20 cellular contexts compared by ENCODE assay signal in the genomic region with DNA sequence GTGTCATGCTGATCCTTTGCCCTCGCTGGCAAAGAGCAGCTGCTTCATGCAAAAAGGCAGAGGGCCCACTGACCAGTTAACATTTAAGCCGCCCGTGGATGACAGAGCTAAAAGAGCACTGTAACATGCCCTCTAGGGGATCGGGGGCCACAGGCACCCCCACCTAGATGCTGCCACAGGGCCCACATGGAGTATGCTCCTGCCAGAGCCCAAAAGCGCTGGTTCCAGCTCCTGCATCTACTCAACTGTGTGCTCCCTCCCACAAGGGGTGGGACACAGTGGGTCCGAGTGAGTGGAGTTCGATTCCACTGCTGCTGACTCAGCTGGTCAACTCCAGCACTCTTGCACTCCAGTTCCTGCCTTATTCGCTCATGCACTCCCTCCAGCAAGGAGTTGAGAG.
"Had no signal": no experiment of that assay in that cellular context is flagged by ENCODE, and none has a peak within 500 bp of the region (broad histone marks: within the 10 kb centered on the region; RNA-seq: fewer than 3 reads in every experiment).

No MANE protein-coding gene starts in this region.

- ATAC-seq: SK-N-SH treated with all-trans-retinoic acid at 6 μM for 48 hours had no signal

- DNase-seq: KBM-7, MV-4-11, NCI-H1048, NCI-H1105, NCI-H1417, NCI-H1436 treated with DMSO at 0.1 percent for 48 hours, NCI-H1694, NCI-H187 treated with DMSO at 0.1 percent for 48 hours, NCI-H2029 treated with DMSO at 0.1 percent for 48 hours, NCI-H2171 treated with DMSO at 0.1 percent for 48 hours, NCI-H345, NCI-H446 treated with DMSO at 0.1 percent for 48 hours, NCI-H510A treated with DMSO at 0.1 percent for 48 hours, NCI-H526 treated with DMSO at 0.1 percent for 48 hours, NCI-H774, RPMI8226, SHP77 treated with DMSO at 0.1 percent for 48 hours, SJCRH30 had no signal

- H3K27ac ChIP-seq: HL-60, SJCRH30 had no signal

- H3K4me1 ChIP-seq: SJCRH30 had no signal

- H3K4me3 ChIP-seq: SJCRH30 had no signal

- H3K9me3 ChIP-seq: SJCRH30 had no signal

- H3K36me3 ChIP-seq: SJCRH30 had no signal

- H3K27me3 ChIP-seq: SJCRH30 had no signal
